ENCODE assay signal across 17 cellular contexts in the genomic region with DNA sequence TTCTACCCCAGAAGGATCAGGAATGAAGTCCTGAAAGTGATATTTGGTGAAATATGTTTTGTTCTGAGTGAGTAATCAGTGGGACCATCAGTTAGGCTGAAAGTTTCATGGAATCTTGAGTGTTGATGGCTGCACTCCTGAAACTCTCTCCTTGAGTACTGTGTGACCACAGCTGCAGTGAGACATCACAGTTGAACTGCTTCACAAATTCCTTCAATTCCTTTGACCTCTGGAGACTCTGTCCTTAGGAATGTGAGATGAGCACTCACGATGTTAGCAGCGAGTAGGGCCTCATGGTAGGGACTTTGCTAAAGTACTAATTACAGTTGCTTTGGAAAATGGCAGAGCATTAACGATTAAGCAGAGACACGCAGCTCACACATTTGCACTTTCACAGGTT.
DNase-seq lines count a peak whose midpoint lies in the region; ATAC-seq and TF ChIP-seq lines count a peak whose summit lies in the region.
"Had no signal": no experiment of that assay in that cellular context is flagged by ENCODE, and none has a peak within 500 bp of the region (broad histone marks: within the 10 kb centered on the region; RNA-seq: fewer than 3 reads in every experiment).

No MANE protein-coding gene starts in this region.

- no peak for TF ChIP-seq CTCF in choroid plexus epithelial cell (conservative IDR thresholded peaks at IDR 0.05; ENCODE audit: low read depth, low read length)
- TF ChIP-seq CTCF in thyroid gland (IDR thresholded peaks at IDR 0.05) = no peak
- TF ChIP-seq CTCF in GM10266 (IDR thresholded peaks at IDR 0.05; ENCODE audit: control insufficient read depth, insufficient read depth, low read depth, missing control alignments) = no peak
- TF ChIP-seq CTCF in GM13977 (IDR thresholded peaks at IDR 0.05; ENCODE audit: extremely low read depth, insufficient read depth, missing control alignments) = no peak

- in situ Hi-C loops in GM13977 (cut with MboI; ENCODE audit: low pct_unique_long_range_greater_than_20kb, low sequenced_read_pairs, unreplicated experiment) = no loop called here

- intact Hi-C loops in thyroid gland (cut with DNase I) = no loop called here

- H3K27ac ChIP-seq in thyroid gland = peak overlapping the region; percentile 81 to 94 (median 85)
- H3K27ac ChIP-seq: ascending aorta had no signal

- H3K4me3 ChIP-seq in H7 (ENCODE audit: insufficient read depth, low read depth, low read length) (no peak overlapping the region), choroid plexus epithelial cell (ENCODE audit: low read depth, low read length) (no peak overlapping the region), thyroid gland (replicated peaks in 1 of 3) (no peak overlapping the region)
- H3K4me3 ChIP-seq: ascending aorta had no signal

- TF ChIP-seq POLR2A in thyroid gland (IDR thresholded peaks at IDR 0.05) = peak in 1 of 2 donors; percentile 26

- no peaks in the 10 kb centered on the region for H3K9me3 ChIP-seq in thyroid gland
- H3K9me3 ChIP-seq: ascending aorta had no signal

- ATAC-seq in GM21717 (IDR thresholded peaks at IDR 0.05; ENCODE audit: unreplicated experiment) = no peak
- ATAC-seq: activated CD8-positive, alpha-beta T cell treated with anti-CD3 and anti-CD28 coated beads for 36 hours; right cardiac atrium; stimulated activated naive B cell treated with anti-CD40 and anti-IgM and Interleukin-4, amounts not matched to agents 10 μg/mL and 1 μg/mL and 100 μg/mL, for 72 hours had no signal

- WGBS in thyroid gland, 2 donors = 31 to 33% methylated on average over 4 of the region's 4 CpGs

- H3K27me3 ChIP-seq in H7 (ENCODE audit: control insufficient read depth, insufficient read depth, low read length) (no peaks in the 10 kb centered on the region), thyroid gland (no peaks in the 10 kb centered on the region)
- H3K27me3 ChIP-seq: ascending aorta had no signal

- DNase-seq in H7 (peak; percentile 52), choroid plexus epithelial cell (ENCODE audit: low read depth) (peak; percentile 14), left kidney (ENCODE audit: low read depth, low spot score) (peak; percentile 10), thyroid gland (peak; percentile 50 to 55), GM10266 (ENCODE audit: extremely low spot score) (no peak), SW480 (ENCODE audit: low spot score) (no peak), GM13977 (ENCODE audit: low spot score) (no peak)
- DNase-seq: activated CD8-positive, alpha-beta T cell treated with anti-CD3 and anti-CD28 coated beads for 36 hours; activated effector memory CD4-positive, alpha-beta T cell treated with Interleukin-2 at 50 U/mL for 16 hours; naive B cell; NCI-H2029 treated with DMSO at 0.1 percent for 48 hours; right cardiac atrium; SHP77; stimulated activated naive B cell treated with anti-CD40 and anti-IgM and Interleukin-4, amounts not matched to agents 10 μg/mL and 1 μg/mL and 100 μg/mL, for 72 hours; T-helper 9 cell had no signal

- peaks cover 30 to 36% of the 10 kb centered on the region in 2 donors for H3K4me1 ChIP-seq in thyroid gland
- H3K4me1 ChIP-seq: ascending aorta had no signal

- H3K36me3 ChIP-seq in H7 (replicated peaks; ENCODE audit: control insufficient read depth, insufficient read depth, low read length) (no peaks in the 10 kb centered on the region), thyroid gland (no peaks in the 10 kb centered on the region)
- H3K36me3 ChIP-seq: ascending aorta had no signal

Comparison
In these comparisons a context has a peak if more than half of its experiments do, and no peak if none do; other contexts are left out.
1. DNase-seq: peak in H7 (single experiment), choroid plexus epithelial cell (single experiment), left kidney (single experiment) and thyroid gland (2 of 2); none in GM10266 (single experiment), SW480 (single experiment) and GM13977 (single experiment).